1 cellular context compared by ENCODE assay signal in the genomic region with DNA sequence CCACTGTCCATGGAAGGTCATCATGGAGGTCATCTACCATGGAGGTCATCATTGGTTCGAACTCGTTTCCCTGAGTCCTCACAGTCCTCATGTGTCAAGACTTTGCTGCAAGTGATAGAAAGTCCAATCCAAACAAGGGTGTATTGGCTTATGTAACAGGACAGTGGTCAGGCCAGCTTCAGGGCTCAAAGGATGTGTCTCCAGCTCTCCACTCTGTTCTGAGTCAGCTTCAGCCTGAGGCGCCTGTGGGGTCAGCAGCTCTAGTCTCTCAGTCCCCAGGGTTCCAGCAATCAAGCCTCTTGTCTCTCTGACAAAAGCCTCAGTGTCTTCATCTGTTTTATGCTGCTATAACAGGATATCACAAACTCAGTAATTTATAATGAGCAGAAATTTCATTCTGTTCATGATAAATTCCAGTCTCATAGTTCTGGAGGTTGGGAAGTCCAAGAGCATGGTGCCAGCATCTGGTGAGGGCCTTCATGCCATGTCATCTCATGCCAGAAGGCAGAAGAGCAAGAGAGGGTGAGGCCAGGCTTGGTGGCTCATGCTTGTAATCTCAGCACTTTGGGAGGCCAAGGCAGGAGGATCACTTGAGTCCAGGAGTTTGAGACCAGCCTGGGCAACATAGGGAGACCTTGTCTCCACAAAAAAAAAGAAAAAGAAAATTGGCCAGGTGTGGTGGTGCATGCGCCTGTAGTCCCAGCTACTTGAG.
TF ChIP-seq lines count a peak whose summit lies in the region.

No MANE protein-coding gene starts in this region.

TF ChIP-seq in HepG2, 621 proteins besides CTCF, POLR2A, EP300 and RAD21:
- no peak for TF ChIP-seq SNAPC5 (CRISPR knock-in tag; IDR thresholded peaks at IDR 0.05; ENCODE audit: borderline replicate concordance)
- TF ChIP-seq ZNF564 (CRISPR knock-in tag; IDR thresholded peaks at IDR 0.05), result peak; percentile 97; the same call in 1 of the 2 replicates
